ENCODE assay signal across 9 cellular contexts in genomic region chr18:361941-362913, GRCh38.
DNase-seq lines count a peak whose midpoint lies in the region; ATAC-seq, FAIRE-seq and TF ChIP-seq lines count a peak whose summit lies in the region.
"Had no signal": no experiment of that assay in that cellular context is flagged by ENCODE, and none has a peak within 500 bp of the region (broad histone marks: within the 10 kb centered on the region; RNA-seq: fewer than 3 reads in every experiment).

No MANE protein-coding gene starts in this region.

- no peak for ATAC-seq in HG02763 (IDR thresholded peaks at IDR 0.05; ENCODE audit: unreplicated experiment)
- ATAC-seq: stimulated activated effector memory CD8-positive, alpha-beta T cell treated with anti-CD3 and anti-CD28 coated beads, Interleukin-12 subunit alpha, Interleukin-12 subunit beta, amount 100 ng/mL, for 72 hours had no signal

- TF ChIP-seq POLR2A in GM12891 (IDR thresholded peaks at IDR 0.05; ENCODE audit: low read depth, low read length), result no peak

- no peak for TF ChIP-seq CTCF in foreskin fibroblast (IDR thresholded peaks at IDR 0.05; ENCODE audit: low read depth, low read length)

- peak; percentile 83 for DNase-seq in Daoy (ENCODE audit: low read depth)
- DNase-seq in RCC 7860 (ENCODE audit: low spot score), result peak; percentile 45
- DNase-seq in foreskin fibroblast, result peak; percentile 100
- peak; percentile 21 for DNase-seq in renal cortical epithelial cell (ENCODE audit: low read depth)
- no peak for DNase-seq in GM12891 (ENCODE audit: insufficient read length, low spot score)
- DNase-seq in NCI-H226, result no peak
- no peak for DNase-seq in COLO668 (lab: John Stamatoyannopoulos, UW; ENCODE audit: unreplicated experiment)

- H3K4me3 ChIP-seq in foreskin fibroblast (ENCODE audit: low read depth in 1 of 2, low read length in 2 of 2), result no peak overlapping the region

- no peak for FAIRE-seq in RCC 7860 (lab: Jason Lieb, UNC)
- FAIRE-seq in GM12891 (lab: Jason Lieb, UNC), result no peak

TF ChIP-seq in GM12891, 5 proteins besides CTCF, POLR2A, EP300 and RAD21:
- no peak for TF ChIP-seq POLR2AphosphoS5 (IDR thresholded peaks at IDR 0.05; ENCODE audit: low read depth, low read length)
- TF ChIP-seq TAF1 (IDR thresholded peaks at IDR 0.05; ENCODE audit: low read depth, low read length), result no peak
- TF ChIP-seq PAX5 (IDR thresholded peaks at IDR 0.05; ENCODE audit: insufficient read depth, low read length, severe bottlenecking), result no peak
- TF ChIP-seq POU2F2 (IDR thresholded peaks at IDR 0.05; ENCODE audit: low read depth, low read length), result no peak
- no peak for TF ChIP-seq SPI1 (IDR thresholded peaks at IDR 0.05; ENCODE audit: low read depth, low read length)

Comparison
In these comparisons a context has a peak if more than half of its experiments do, and no peak if none do; other contexts are left out.
1. DNase-seq: peak in Daoy (single experiment), RCC 7860 (single experiment), foreskin fibroblast (2 of 2) and renal cortical epithelial cell (single experiment); none in GM12891 (single experiment), NCI-H226 (single experiment) and COLO668 (single experiment).